28 cellular contexts compared by ENCODE assay signal in genomic region chr3:135432402-135432801, GRCh38.
"Had no signal": no experiment of that assay in that cellular context is flagged by ENCODE, and none has a peak within 500 bp of the region (broad histone marks: within the 10 kb centered on the region; RNA-seq: fewer than 3 reads in every experiment).

No MANE protein-coding gene starts in this region.

- H3K9me3 ChIP-seq: colonic mucosa, esophagus squamous epithelium, gastrocnemius medialis, left lung, lower lobe of right lung, mucosa of descending colon had no signal

- H3K27me3 ChIP-seq: colonic mucosa, esophagus squamous epithelium, gastrocnemius medialis, left lung had no signal

- H3K4me1 ChIP-seq: colonic mucosa, esophagus squamous epithelium, gastrocnemius medialis, heart right ventricle, left lung, lower lobe of right lung had no signal

- DNase-seq: colonic mucosa; cortex of kidney; effector CD8-positive, alpha-beta T cell; effector memory CD8-positive, alpha-beta T cell; endodermal cell; erythroblast; esophagus squamous epithelium; foreskin fibroblast; foreskin melanocyte; gastrocnemius medialis; glutamatergic neuron; head of caudate nucleus; heart right ventricle; hippocampal formation; left cardiac atrium; left lung; left ventricle myocardium superior; lower lobe of right lung; mesenchymal stem cell; mucosa of descending colon; naive B cell had no signal

- H3K36me3 ChIP-seq: colonic mucosa, esophagus squamous epithelium, gastrocnemius medialis, heart right ventricle, left lung, lower lobe of right lung had no signal

- FAIRE-seq: endometrium, islet of Langerhans, keratinocyte had no signal

- H3K36me3 Mint-ChIP-seq: naive B cell had no signal

- ATAC-seq: effector memory CD8-positive, alpha-beta T cell; esophagus mucosa; gastrocnemius medialis; heart right ventricle; left cardiac atrium; left lung; left ventricle myocardium superior; lower lobe of right lung; mucosa of descending colon had no signal

- H3K4me3 ChIP-seq: colonic mucosa, esophagus squamous epithelium, gastrocnemius medialis, heart right ventricle, left lung, lower lobe of right lung, mucosa of descending colon had no signal

- H3K27ac ChIP-seq: colonic mucosa, epithelial cell of prostate, esophagus squamous epithelium, gastrocnemius medialis, heart right ventricle, left lung, lower lobe of right lung had no signal

- H3K27ac Mint-ChIP-seq: dendritic cell treated with granulocyte-macrophage colony-stimulating factor and Interleukin-4, amounts not matched to agents 40 ng/mL and 50 ng/mL, for 4 days; effector memory CD8-positive, alpha-beta T cell; endodermal cell; mesothelial cell of epicardium; naive B cell had no signal
